Comparison of ENCODE assay signal across 27 cellular contexts in genomic region chr10:33093362-33093761, GRCh38.
DNase-seq lines count a peak whose midpoint lies in the region; ATAC-seq, FAIRE-seq and TF ChIP-seq lines count a peak whose summit lies in the region.
"Had no signal": no experiment of that assay in that cellular context is flagged by ENCODE, and none has a peak within 500 bp of the region (broad histone marks: within the 10 kb centered on the region; RNA-seq: fewer than 3 reads in every experiment).

No MANE protein-coding gene starts in this region.

- 29% methylated on average over 3 of the region's 3 CpGs for WGBS in HepG2 (ENCODE audit: low lambda C conversion rate)

- no peak for TF ChIP-seq CTCF in HepG2 (CRISPR knock-in tag; IDR thresholded peaks at IDR 0.05)

- H3K27ac ChIP-seq in HepG2 (ENCODE audit: extremely low read length, insufficient read depth, low read length) = no peak overlapping the region
- H3K27ac ChIP-seq: BLaER1, heart right ventricle, Peyer's patch, skin epidermis, upper lobe of left lung had no signal

- no peak overlapping the region for H3K4me3 ChIP-seq in HepG2 (replicated peaks in 1 of 3; ENCODE audit: insufficient read depth in 1 of 3, low read depth in 2 of 3, low read length in 3 of 3)
- H3K4me3 ChIP-seq: BLaER1, HAP-1, heart right ventricle, Peyer's patch, skin epidermis, upper lobe of left lung had no signal

- peak; percentile 13 for DNase-seq in globus pallidus (ENCODE audit: low spot score)
- no peak for DNase-seq in kidney glomerular epithelial cell (lab: John Stamatoyannopoulos, UW)
- no peak for DNase-seq in HepG2 (ENCODE audit: low spot score)
- DNase-seq in anterior cingulate cortex (lab: John Stamatoyannopoulos, UW) = no peak
- DNase-seq: activated CD4-positive, alpha-beta T cell treated with anti-CD3 and anti-CD28 coated beads, Interleukin-2, amount 10 ng/mL, durations not matched to agents 24 days and 14 days; activated naive CD4-positive, alpha-beta T cell treated with Interleukin-2 at 50 U/mL for 16 hours; activated T-cell treated with anti-CD3 and anti-CD28 coated beads, Interleukin-2, amount 50 U/mL, for 4 hours; COR-L47; DMS79; effector CD4-positive, alpha-beta T cell; erythroblast; heart right ventricle; KBM-7; left colon; MM.1S; NCI-H1436 treated with DMSO at 0.1 percent for 48 hours; NCI-H510A treated with DMSO at 0.1 percent for 48 hours; NK-92 treated with Interleukin-12 subunit alpha and Interleukin-12 subunit beta, amount 100 ng/mL, for 24 hours; Peyer's patch; upper lobe of left lung had no signal

- no peak for TF ChIP-seq POLR2A in HepG2 (IDR thresholded peaks at IDR 0.05; ENCODE audit: insufficient read depth in 1 of 2, low read depth in 2 of 2, low read length in 2 of 2)

- H3K4me1 ChIP-seq in HepG2 (ENCODE audit: insufficient read depth, low read length) = no peaks in the 10 kb centered on the region
- H3K4me1 ChIP-seq: HAP-1, Peyer's patch, upper lobe of left lung had no signal

- H3K36me3 ChIP-seq in HepG2 (replicated peaks in 1 of 2; ENCODE audit: control insufficient read depth in 1 of 2, insufficient read depth in 2 of 2, low read length in 2 of 2) = no peaks in the 10 kb centered on the region
- H3K36me3 ChIP-seq: HAP-1, heart right ventricle, Peyer's patch, upper lobe of left lung had no signal

- H3K4me2 ChIP-seq in HepG2 (ENCODE audit: low read depth, low read length) = no peak overlapping the region
- H3K4me2 ChIP-seq: BLaER1 had no signal

- H3K9ac ChIP-seq in HepG2 (ENCODE audit: insufficient read depth, low read depth, low read length) = no peak overlapping the region
- H3K9ac ChIP-seq: BLaER1 had no signal

- no peaks in the 10 kb centered on the region for H4K20me1 ChIP-seq in HepG2 (ENCODE audit: insufficient read depth, low read length)
- H4K20me1 ChIP-seq: BLaER1 had no signal

- ATAC-seq in GM18502 (IDR thresholded peaks at IDR 0.05; ENCODE audit: poor library complexity, unreplicated experiment) (peak; percentile 62), GM21390 (IDR thresholded peaks at IDR 0.05; ENCODE audit: unreplicated experiment) (peak; percentile 33), HG03378 (IDR thresholded peaks at IDR 0.05; ENCODE audit: unreplicated experiment) (peak; percentile 52), HepG2 (no peak), GM19035 (IDR thresholded peaks at IDR 0.05; ENCODE audit: unreplicated experiment) (no peak)
- ATAC-seq: activated T-cell treated with anti-CD3 and anti-CD28 coated beads, Interleukin-2, amount 50 U/mL, for 4 hours; left colon had no signal

- no TSS peak for BruUV-seq in HepG2 (replicated peaks; lab: Mats Ljungman, UMichigan)

- no peaks in the 10 kb centered on the region; the same call in 1 of the 2 replicates for H3K9me3 ChIP-seq in HepG2 (ENCODE audit: low read length)
- H3K9me3 ChIP-seq: Peyer's patch had no signal

- TF ChIP-seq RAD21 in HepG2 (CRISPR knock-in tag; IDR thresholded peaks at IDR 0.05) = no peak

- POLR2A ChIA-PET in HepG2 (lab: Yijun Ruan, JAX) = no interaction called here

- no peaks in the 10 kb centered on the region for H3K79me2 ChIP-seq in HepG2 (ENCODE audit: insufficient read depth, low read length)

- intact Hi-C loops in HepG2 (cut with micrococcal nuclease; ENCODE audit: unreplicated experiment) = no loop called here

- H2AFZ ChIP-seq in HepG2 (ENCODE audit: low read length) = no peak overlapping the region

- CTCF ChIA-PET in HepG2 (lab: Yijun Ruan, JAX; ENCODE audit: low intra/inter-chr PET ratio, low total read pairs) = no interaction called here

- no peak for TF ChIP-seq EP300 in HepG2 (IDR thresholded peaks at IDR 0.05; ENCODE audit: low read depth in 2 of 2, low read length in 2 of 2)
- TF ChIP-seq EP300 in HepG2 (CRISPR knock-in tag; IDR thresholded peaks at IDR 0.05; ENCODE audit: borderline replicate concordance) = no peak

- FAIRE-seq in HepG2 (lab: Jason Lieb, UNC) = no peak

- in situ Hi-C loops in HepG2 (cut with HindIII; ENCODE audit: extremely low pct_ligation_motif_present, low pct_unique_long_range_greater_than_20kb) = no loop called here

- H3K27me3 ChIP-seq in HepG2 (ENCODE audit: control insufficient read depth in 1 of 2, insufficient read depth in 2 of 2, low read length in 2 of 2) = no peaks in the 10 kb centered on the region; a peak in 1 of 5 replicates
- H3K27me3 ChIP-seq: BLaER1, Peyer's patch, upper lobe of left lung had no signal

TF ChIP-seq in HepG2, 621 proteins besides CTCF, POLR2A, EP300 and RAD21:
- TF ChIP-seq ZFYVE20 (CRISPR knock-in tag; IDR thresholded peaks at IDR 0.05; ENCODE audit: borderline replicate concordance, low read depth) (no peak), REXO4 (CRISPR knock-in tag; IDR thresholded peaks at IDR 0.05; ENCODE audit: borderline replicate concordance) (no peak), FIP1L1 (IDR thresholded peaks at IDR 0.05; ENCODE audit: borderline replicate concordance, insufficient read depth, low read depth, low read length) (no peak), KLF11 (CRISPR knock-in tag; IDR thresholded peaks at IDR 0.05) (no peak), ZNF629 (CRISPR knock-in tag; conservative IDR thresholded peaks at IDR 0.05) (no peak), ZFP62 (CRISPR knock-in tag; IDR thresholded peaks at IDR 0.05) (no peak), BATF2 (CRISPR knock-in tag; IDR thresholded peaks at IDR 0.05) (no peak), BORCS8-MEF2B (CRISPR knock-in tag; IDR thresholded peaks at IDR 0.05) (no peak), ZFX (CRISPR knock-in tag; IDR thresholded peaks at IDR 0.05; ENCODE audit: low read depth) (no peak), ARNT2 (CRISPR knock-in tag; IDR thresholded peaks at IDR 0.05; ENCODE audit: low read depth) (no peak), DMAP1 (CRISPR knock-in tag; IDR thresholded peaks at IDR 0.05) (no peak), HOXD1 (CRISPR knock-in tag; IDR thresholded peaks at IDR 0.05) (no peak), POLR2AphosphoS5 (IDR thresholded peaks at IDR 0.05; ENCODE audit: low read depth, low read length) (no peak), CEBPB (IDR thresholded peaks at IDR 0.05; ENCODE audit: borderline replicate concordance, low read depth, low read length) (no peak), ZNF24 (IDR thresholded peaks at IDR 0.05) (no peak), DR1 (CRISPR knock-in tag; IDR thresholded peaks at IDR 0.05) (no peak)

Comparison
In these comparisons a context has a peak if more than half of its experiments do, and no peak if none do; other contexts are left out.
1. ATAC-seq: peak in GM18502 (single experiment), GM21390 (single experiment) and HG03378 (single experiment); none in HepG2 (single experiment) and GM19035 (single experiment).